In genomic region chr14:79443602-79444001, GRCh38 we compare ENCODE assay signal across 33 cellular contexts.
"Had no signal": no experiment of that assay in that cellular context is flagged by ENCODE, and none has a peak within 500 bp of the region (broad histone marks: within the 10 kb centered on the region; RNA-seq: fewer than 3 reads in every experiment).

No MANE protein-coding gene starts in this region.

- H3K4me1 ChIP-seq: colonic mucosa, lower lobe of right lung, upper lobe of right lung had no signal

- H3K27ac Mint-ChIP-seq: activated CD4-positive, alpha-beta memory T cell treated with anti-CD3 and anti-CD28 coated beads, Interleukin-2, amount 10 ng/mL, durations not matched to agents 7 days and 5 days; activated CD4-positive, alpha-beta T cell treated with anti-CD3 and anti-CD28 coated beads, Interleukin-2, amount 10 ng/mL, durations not matched to agents 24 days and 14 days; activated naive CD4-positive, alpha-beta T cell treated with anti-CD3 and anti-CD28 coated beads, Interleukin-2, amount 10 ng/mL, durations not matched to agents 7 days and 5 days; activated T-cell treated with anti-CD3 and anti-CD28 coated beads, Interleukin-2, amount 50 U/mL, for 24 hours; nephron progenitor cell; progenitor cell of endocrine pancreas; stimulated activated memory B cell treated with anti-CD40 and anti-IgM and Interleukin-4, amounts not matched to agents 10 μg/mL and 1 μg/mL and 100 μg/mL, for 72 hours; stimulated activated naive CD8-positive, alpha-beta T cell treated with anti-CD3 and anti-CD28 coated beads, Interleukin-15, amount 100 ng/mL, for 72 hours; T-helper 17 cell had no signal

- H3K36me3 ChIP-seq: colonic mucosa, lower lobe of right lung, neutrophil, ovary, tibial artery, upper lobe of right lung had no signal

- ATAC-seq: left lobe of liver; lower lobe of right lung; sciatic nerve; stimulated activated memory B cell treated with anti-CD40 and anti-IgM and Interleukin-4, amounts not matched to agents 10 μg/mL and 1 μg/mL and 100 μg/mL, for 72 hours; stimulated activated naive CD8-positive, alpha-beta T cell treated with anti-CD3 and anti-CD28 coated beads, Interleukin-15, amount 100 ng/mL, for 72 hours; T-helper 17 cell; upper lobe of right lung had no signal

- H3K27ac ChIP-seq: colonic mucosa, epithelial cell of prostate, lower lobe of right lung, neutrophil, ovary, tibial artery, upper lobe of right lung had no signal

- H3K4me2 ChIP-seq: smooth muscle cell had no signal

- H3K4me3 ChIP-seq: colonic mucosa, lower lobe of right lung, ovary, smooth muscle cell, tibial artery, upper lobe of right lung had no signal

- H3K9me3 ChIP-seq: colonic mucosa, lower lobe of right lung, neutrophil, ovary, tibial artery, upper lobe of right lung had no signal

- H3K36me3 Mint-ChIP-seq: activated naive CD4-positive, alpha-beta T cell treated with anti-CD3 and anti-CD28 coated beads, Interleukin-2, amount 10 ng/mL, durations not matched to agents 7 days and 5 days; stimulated activated memory B cell treated with anti-CD40 and anti-IgM and Interleukin-4, amounts not matched to agents 10 μg/mL and 1 μg/mL and 100 μg/mL, for 72 hours had no signal

- DNase-seq: activated CD4-positive, alpha-beta memory T cell treated with anti-CD3 and anti-CD28 coated beads, Interleukin-2, amount 10 ng/mL, durations not matched to agents 7 days and 5 days; activated CD4-positive, alpha-beta T cell treated with anti-CD3 and anti-CD28 coated beads, Interleukin-2, amount 10 ng/mL, durations not matched to agents 24 days and 14 days; activated CD4-positive, CD25-positive, alpha-beta regulatory T cell treated with anti-CD3 and anti-CD28 coated beads, Interleukin-2, amount 50 U/mL, for 72 hours; activated CD8-positive, alpha-beta memory T cell treated with anti-CD3 and anti-CD28 coated beads, Interleukin-2, amount 50 U/mL, for 48 hours; activated gamma-delta T cell; activated naive CD4-positive, alpha-beta T cell treated with anti-CD3 and anti-CD28 coated beads, Interleukin-2, amount 10 ng/mL, durations not matched to agents 7 days and 5 days; activated T-cell treated with anti-CD3 and anti-CD28 coated beads, Interleukin-2, amount 50 U/mL, for 24 hours; amygdala; colonic mucosa; effector CD8-positive, alpha-beta T cell; head of caudate nucleus; hypothalamus; kidney glomerular epithelial cell; lower lobe of right lung; mesendoderm; nephron progenitor cell; ovary; retina; stimulated activated CD4-positive, alpha-beta T cell treated with anti-CD3 and anti-CD28 coated beads, Interleukin-1b, Interleukin-23, amount 100 ng/mL, for 48 hours; stimulated activated CD4-positive, alpha-beta T cell treated with anti-CD3 and anti-CD28 coated beads, Interleukin-4, amount 100 ng/mL, for 4 hours; stimulated activated CD8-positive, alpha-beta memory T cell treated with anti-CD3 and anti-CD28 coated beads, Interleukin-4, amount 100 ng/mL, for 48 hours; stimulated activated naive CD8-positive, alpha-beta T cell treated with anti-CD3 and anti-CD28 coated beads, Interleukin-15, amount 100 ng/mL, for 72 hours; T-helper 17 cell; T1000; tibial artery; upper lobe of right lung had no signal

- H3K27me3 ChIP-seq: colonic mucosa, neutrophil, ovary, tibial artery, upper lobe of right lung had no signal

- H3K9me3 Mint-ChIP-seq: activated CD4-positive, alpha-beta T cell treated with anti-CD3 and anti-CD28 coated beads, Interleukin-2, amount 10 ng/mL, durations not matched to agents 24 days and 14 days had no signal
